Comparison of ENCODE assay signal across 23 cellular contexts in genomic region chr5:158162479-158162878, GRCh38.
"Had no signal": no experiment of that assay in that cellular context is flagged by ENCODE, and none has a peak within 500 bp of the region (broad histone marks: within the 10 kb centered on the region; RNA-seq: fewer than 3 reads in every experiment).

No MANE protein-coding gene starts in this region.

- H3K9me2 ChIP-seq: SK-N-SH had no signal

- ATAC-seq: activated CD8-positive, alpha-beta memory T cell treated with anti-CD3 and anti-CD28 coated beads, Interleukin-2, amount 10 ng/mL, durations not matched to agents 7 days and 5 days; K562; Panc1; Right ventricle myocardium inferior had no signal

- H3K4me2 ChIP-seq: SK-N-SH had no signal

- FAIRE-seq: astrocyte, K562 had no signal

- H3K9me3 ChIP-seq: SK-N-SH had no signal

- H3K4me3 ChIP-seq: K562 had no signal

- DNase-seq: activated B cell treated with CpG ODN at 0.5 μM for 24 hours; activated CD4-positive, alpha-beta T cell treated with anti-CD3 and anti-CD28 coated beads for 1 hour; activated CD4-positive, alpha-beta T cell treated with anti-CD3 and anti-CD28 coated beads, Interleukin-2, amount 10 ng/mL, durations not matched to agents 24 days and 14 days; activated CD4-positive, alpha-beta T cell treated with anti-CD3 and anti-CD28 coated beads, Interleukin-2, amount 50 U/mL, for 48 hours; activated CD8-positive, alpha-beta memory T cell treated with anti-CD3 and anti-CD28 coated beads, Interleukin-2, amount 10 ng/mL, durations not matched to agents 7 days and 5 days; activated effector memory CD4-positive, alpha-beta T cell treated with anti-CD3 and anti-CD28 coated beads, Interleukin-2, amount 50 U/mL, for 16 hours; activated naive CD4-positive, alpha-beta T cell treated with Interleukin-2 at 50 U/mL for 16 hours; activated T-cell treated with anti-CD3 and anti-CD28 coated beads, Interleukin-2, amount 50 U/mL, for 24 hours; amygdala; Karpas-422; MM.1S; NCI-H1105; NCI-H1694; NCI-H2029; NCI-H345; NCI-H510A; NCI-H526 treated with DMSO at 0.1 percent for 48 hours; RPMI8226; SK-N-SH had no signal
